Comparison of ENCODE assay signal across 8 cellular contexts in genomic region chr11:114399903-114400221, GRCh38. TPM values are rescaled to one million over a fixed set of nuclear protein-coding genes. Genes with fewer than 3 reads are reported as not detected.
DNase-seq lines count a peak whose midpoint lies in the region; ATAC-seq and TF ChIP-seq lines count a peak whose summit lies in the region.

No MANE protein-coding gene starts in this region.

- H3K27me3 Mint-ChIP-seq in Caco-2 (ENCODE audit: insufficient read depth, unreplicated experiment): no peaks in the 10 kb centered on the region
- no peaks in the 10 kb centered on the region for H3K27me3 Mint-ChIP-seq in neural crest cell (ENCODE audit: low read depth)

- H3K4me3 Mint-ChIP-seq in Caco-2 (ENCODE audit: unreplicated experiment) (peak overlapping the region; percentile 91), neural crest cell (peak overlapping the region; percentile 97)

- H3K9me3 ChIP-seq in Caco-2 (no peaks in the 10 kb centered on the region), SJCRH30 (replicated peaks) (no peaks in the 10 kb centered on the region)

- BruUV-seq in Caco-2 (replicated peaks; lab: Mats Ljungman, UMichigan): no TSS peak

- CTCF ChIA-PET in Caco-2 (lab: Charles Lee): interaction anchor here (1.3 kb wide), 1 partner anchor 60 kb away, joined by 3 read pairs; no protein-coding TSS in a partner anchor

- TF ChIP-seq CTCF in Caco-2 (IDR thresholded peaks at IDR 0.05; ENCODE audit: insufficient read depth in 1 of 2, low read depth in 1 of 2, low read length in 1 of 2, severe bottlenecking in 1 of 2, unreplicated experiment in 1 of 2): no peak
- no peak for TF ChIP-seq CTCF in HL-60 (IDR thresholded peaks at IDR 0.05; ENCODE audit: insufficient read depth, low read length)
- no peak for TF ChIP-seq CTCF in epithelial cell of proximal tubule (conservative IDR thresholded peaks at IDR 0.05; ENCODE audit: low read depth, low read length)
- TF ChIP-seq CTCF in neural crest cell (conservative IDR thresholded peaks at IDR 0.05): no peak

- intact Hi-C loops in Caco-2 (cut with micrococcal nuclease; ENCODE audit: unreplicated experiment): loop anchor here (1.0 to 5.0 kb wide), 4 partner anchors 38 to 157 kb away; partner anchors contain the start of gene NXPE1

- peaks cover 36% of the 10 kb centered on the region for H3K4me1 Mint-ChIP-seq in Caco-2 (ENCODE audit: low read depth, unreplicated experiment)
- peaks cover 34% of the 10 kb centered on the region for H3K4me1 Mint-ChIP-seq in neural crest cell

- no peaks in the 10 kb centered on the region for H3K9me3 Mint-ChIP-seq in Caco-2 (ENCODE audit: unreplicated experiment)
- H3K9me3 Mint-ChIP-seq in neural crest cell: no peaks in the 10 kb centered on the region

- H3K27ac ChIP-seq in HL-60 (replicated peaks) (peak overlapping the region; percentile 93), SJCRH30 (peak overlapping the region; percentile 92)

- H3K27ac Mint-ChIP-seq in Caco-2 (ENCODE audit: unreplicated experiment) (peak overlapping the region; percentile 99), neural crest cell (ENCODE audit: unreplicated experiment) (peak overlapping the region; percentile 99)

- H3K4me1 ChIP-seq in Caco-2 (peaks cover 16% of the 10 kb centered on the region), SJCRH30 (no peaks in the 10 kb centered on the region)

- DNase-seq in Caco-2: no peak
- DNase-seq in HL-60 (ENCODE audit: low read depth in 1 of 2, low spot score in 1 of 2): peak in 1 of 2 experiments; percentile 61
- DNase-seq in SJCRH30: no peak
- DNase-seq in epithelial cell of proximal tubule (ENCODE audit: low read depth): peak; percentile 25
- DNase-seq in neural crest cell (ENCODE audit: low read depth, low spot score): no peak
- DNase-seq in middle frontal gyrus (ENCODE audit: extremely low spot score, low spot score): no peak

- peaks cover 3% of the 10 kb centered on the region; the same call in 1 of the 2 replicates for H3K36me3 ChIP-seq in Caco-2 (ENCODE audit: control insufficient read depth, insufficient read depth, low read length)
- H3K36me3 ChIP-seq in SJCRH30: peaks cover 3% of the 10 kb centered on the region; the same call in 1 of the 2 replicates

- peak overlapping the region; percentile 51 for H3K4me3 ChIP-seq in Caco-2 (ENCODE audit: low read depth, low read length)
- H3K4me3 ChIP-seq in HL-60 (replicated peaks; ENCODE audit: insufficient read depth, low read length): peak overlapping the region; percentile 52
- peak overlapping the region; percentile 66 for H3K4me3 ChIP-seq in SJCRH30
- H3K4me3 ChIP-seq in epithelial cell of proximal tubule (ENCODE audit: low read depth, low read length): peak overlapping the region; percentile 63

- H3K27me3 ChIP-seq in Caco-2 (replicated peaks; ENCODE audit: control insufficient read depth, insufficient read depth, low read length) (no peaks in the 10 kb centered on the region), HL-60 (ENCODE audit: insufficient read depth, poor library complexity, severe bottlenecking) (no peaks in the 10 kb centered on the region), SJCRH30 (no peaks in the 10 kb centered on the region)

- H3K36me3 Mint-ChIP-seq in Caco-2 (ENCODE audit: insufficient read depth, unreplicated experiment) (peaks cover 34% of the 10 kb centered on the region), neural crest cell (ENCODE audit: low read depth) (no peaks in the 10 kb centered on the region)

- peak; percentile 20 for ATAC-seq in GM19467 (IDR thresholded peaks at IDR 0.05; ENCODE audit: unreplicated experiment)
- no peak for ATAC-seq in HG02870 (IDR thresholded peaks at IDR 0.05; ENCODE audit: unreplicated experiment)

- POLR2A ChIA-PET in Caco-2 (lab: Charles Lee): interaction anchor here (0.6 to 1.8 kb wide), 2 partner anchors 39 to 59 kb away, joined by 3 to 10 read pairs; partner anchors contain the start of gene REXO2

RNA-seq across cellular contexts. Expression of gene C11orf71, which starts 0.4 kb away (rescaled TPM):
- total RNA-seq in Caco-2 (2022): 9.5 and 9.8 TPM in 2 replicates
- 3.2 and 3.6 TPM in 2 replicates for total RNA-seq in SJCRH30 (2014; rRNA removed; shearing (Covaris generic))
- 1.5 and 3.0 TPM in 2 replicates for total RNA-seq in epithelial cell of proximal tubule
- total RNA-seq in neural crest cell: 7.4 and 8.4 TPM in 2 replicates

RNA-seq across cellular contexts. Expression of gene RBM7, which starts 0.6 kb away (rescaled TPM):
- 57.6 and 62.6 TPM in 2 replicates for total RNA-seq in Caco-2 (2022)
- 17.4 and 19.9 TPM in 2 replicates for total RNA-seq in SJCRH30 (2014; rRNA removed; shearing (Covaris generic))
- total RNA-seq in epithelial cell of proximal tubule: 15.2 and 26.9 TPM in 2 replicates
- 25.9 and 30.7 TPM in 2 replicates for total RNA-seq in neural crest cell

RNA-seq across cellular contexts. Expression of gene REXO2, which starts 39.4 kb away (rescaled TPM):
- total RNA-seq in Caco-2 (2022) (221 and 241 TPM in 2 replicates), epithelial cell of proximal tubule (197 and 206 TPM in 2 replicates), neural crest cell (42.3 and 46.1 TPM in 2 replicates)
- 76.0 and 81.3 TPM in 2 replicates for total RNA-seq in SJCRH30 (2014; rRNA removed; shearing (Covaris generic))
